11 cellular contexts compared by ENCODE assay signal in the genomic region with DNA sequence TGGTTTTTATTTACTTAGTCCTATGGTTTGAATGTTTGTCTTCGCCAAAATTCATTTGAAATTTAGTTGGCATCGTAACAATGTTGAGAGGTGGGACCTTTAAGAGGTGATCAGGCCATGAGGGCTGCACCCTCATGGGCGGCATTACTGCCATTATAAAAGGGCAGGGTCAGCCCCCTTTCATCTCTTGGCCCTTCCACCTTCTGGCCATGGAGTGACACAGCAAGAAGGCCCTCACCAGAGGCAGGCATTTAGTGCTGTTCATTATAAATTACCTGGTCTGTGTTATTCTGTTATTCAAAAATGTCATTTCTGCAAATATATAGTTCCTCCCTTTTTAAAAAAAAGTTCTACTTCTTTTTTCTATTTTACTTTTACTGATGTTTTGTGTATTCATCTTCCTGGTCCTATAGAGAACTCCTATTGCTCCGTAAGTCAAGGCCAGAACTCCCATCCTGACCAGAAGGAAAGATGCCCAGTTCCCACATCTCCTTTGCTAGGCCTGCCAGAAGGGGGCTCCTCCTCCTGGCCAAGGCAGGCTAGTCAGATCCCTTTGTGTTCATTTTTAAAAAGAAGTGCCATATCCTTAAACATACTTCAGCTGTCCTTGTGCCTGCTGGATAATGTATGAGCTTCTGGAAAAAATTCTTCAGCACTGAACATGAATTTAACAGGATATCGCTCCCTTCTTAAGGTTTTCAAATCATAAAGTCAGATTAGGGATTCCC. TPM values are rescaled to one million over a fixed set of nuclear protein-coding genes. Genes with fewer than 3 reads are reported as not detected.
DNase-seq lines count a peak whose midpoint lies in the region; ATAC-seq and TF ChIP-seq lines count a peak whose summit lies in the region.
"Had no signal": no experiment of that assay in that cellular context is flagged by ENCODE, and none has a peak within 500 bp of the region (broad histone marks: within the 10 kb centered on the region; RNA-seq: fewer than 3 reads in every experiment).

No MANE protein-coding gene starts in this region.

- intact Hi-C loops in Right ventricle myocardium superior (cut with DNase I), result no loop called here

- TF ChIP-seq CTCF in cardiac muscle cell (IDR thresholded peaks at IDR 0.05; ENCODE audit: low read depth, low read length) (peak; percentile 80), fibroblast of mammary gland (conservative IDR thresholded peaks at IDR 0.05; ENCODE audit: control insufficient read depth, insufficient read depth, low read depth, low read length) (peak; percentile 56), type B pancreatic cell (conservative IDR thresholded peaks at IDR 0.05) (peak; percentile 60)

- peaks cover 11% of the 10 kb centered on the region for H3K4me1 Mint-ChIP-seq in type B pancreatic cell (ENCODE audit: unreplicated experiment)

- H3K27me3 ChIP-seq in cardiac muscle cell, result no peaks in the 10 kb centered on the region
- H3K27me3 ChIP-seq in effector memory CD4-positive, alpha-beta T cell (replicated peaks; ENCODE audit: control insufficient read depth, insufficient read depth, low read length, poor library complexity, severe bottlenecking), result no peaks in the 10 kb centered on the region

- no peaks in the 10 kb centered on the region for H3K36me3 Mint-ChIP-seq in type B pancreatic cell

- H3K4me3 Mint-ChIP-seq in type B pancreatic cell, result no peak overlapping the region

- no peaks in the 10 kb centered on the region for H3K36me3 ChIP-seq in cardiac muscle cell
- H3K36me3 ChIP-seq in effector memory CD4-positive, alpha-beta T cell (ENCODE audit: control insufficient read depth, insufficient read depth, low read length), result no peaks in the 10 kb centered on the region

- DNase-seq in cardiac muscle cell (ENCODE audit: low read depth in 1 of 2, low spot score in 1 of 2) (peak in 1 of 2 donors; percentile 74), Right ventricle myocardium superior (no peak), RKO (ENCODE audit: low spot score) (peak; percentile 38), fibroblast of mammary gland (ENCODE audit: low read depth) (peak; percentile 40), type B pancreatic cell (ENCODE audit: extremely low spot score, unreplicated experiment) (no peak)
- DNase-seq in stimulated activated naive CD4-positive, alpha-beta T cell treated with Interleukin-2 at 50 U/mL for 16 hours (lab: John Stamatoyannopoulos, UW), result no peak
- no peak for DNase-seq in effector memory CD4-positive, alpha-beta T cell
- DNase-seq: amniotic stem cell; left cardiac atrium; stimulated activated CD4-positive, alpha-beta T cell treated with anti-CD3 and anti-CD28 coated beads, Interleukin-2, amount 100 ng/mL, for 24 hours had no signal

- no peak overlapping the region for H3K27ac Mint-ChIP-seq in type B pancreatic cell

- H3K9me3 Mint-ChIP-seq in type B pancreatic cell, result no peaks in the 10 kb centered on the region

- no peak overlapping the region for H3K27ac ChIP-seq in cardiac muscle cell
- H3K27ac ChIP-seq in effector memory CD4-positive, alpha-beta T cell (ENCODE audit: insufficient read depth, low read length, poor library complexity, severe bottlenecking), result no peak overlapping the region

- no peaks in the 10 kb centered on the region for H3K27me3 Mint-ChIP-seq in type B pancreatic cell

- no peaks in the 10 kb centered on the region for H3K4me1 ChIP-seq in cardiac muscle cell (ENCODE audit: low read depth)
- H3K4me1 ChIP-seq in effector memory CD4-positive, alpha-beta T cell (ENCODE audit: control insufficient read depth, insufficient read depth, low read length, poor library complexity, severe bottlenecking), result peaks cover 10% of the 10 kb centered on the region

- ATAC-seq in Right ventricle myocardium superior (ENCODE audit: poor library complexity), result no peak
- no peak for ATAC-seq in GM19467 (IDR thresholded peaks at IDR 0.05; ENCODE audit: unreplicated experiment)

- H3K4me3 ChIP-seq in cardiac muscle cell (no peak overlapping the region), fibroblast of mammary gland (ENCODE audit: control insufficient read depth, low read depth, low read length) (no peak overlapping the region)
- no peak overlapping the region for H3K4me3 ChIP-seq in effector memory CD4-positive, alpha-beta T cell (ENCODE audit: insufficient read depth, low read depth, low read length, poor library complexity, severe bottlenecking)

- no peaks in the 10 kb centered on the region for H3K9me3 ChIP-seq in cardiac muscle cell (ENCODE audit: low read depth)
- no peaks in the 10 kb centered on the region for H3K9me3 ChIP-seq in effector memory CD4-positive, alpha-beta T cell (ENCODE audit: control insufficient read depth, low read length)

RNA-seq across cellular contexts. Expression of gene LBR, which starts 10.0 kb away (rescaled TPM):
- total RNA-seq in cardiac muscle cell (11.1 and 22.0 TPM in 2 replicates), Right ventricle myocardium superior (11.7 TPM), type B pancreatic cell (ENCODE audit: low replicate concordance) (59.9 and 94.6 TPM in 2 replicates)
- polyA plus RNA-seq in cardiac muscle cell, result 27.0 and 32.7 TPM in 2 replicates

Comparison
In these comparisons a context has a peak if more than half of its experiments do, and no peak if none do; other contexts are left out.
1. DNase-seq: peak in RKO (single experiment) and fibroblast of mammary gland (single experiment); none in Right ventricle myocardium superior (single experiment), type B pancreatic cell (single experiment), stimulated activated naive CD4-positive, alpha-beta T cell treated with Interleukin-2 at 50 U/mL for 16 hours (single experiment) and effector memory CD4-positive, alpha-beta T cell (0 of 3).
2. Peak in every context shown above with its lines, with median percentiles within 50 percentile points of each other: CTCF ChIP-seq.